Comparison of ENCODE assay signal across 1 cellular context in genomic region chr5:92380069-92380770, GRCh38.
TF ChIP-seq lines count a peak whose summit lies in the region.

No MANE protein-coding gene starts in this region.

TF ChIP-seq in A549, 52 proteins besides CTCF, POLR2A, EP300 and RAD21:
- TF ChIP-seq E2F6 (IDR thresholded peaks at IDR 0.05; ENCODE audit: borderline replicate concordance, low read depth) = no peak
